In the genomic region with DNA sequence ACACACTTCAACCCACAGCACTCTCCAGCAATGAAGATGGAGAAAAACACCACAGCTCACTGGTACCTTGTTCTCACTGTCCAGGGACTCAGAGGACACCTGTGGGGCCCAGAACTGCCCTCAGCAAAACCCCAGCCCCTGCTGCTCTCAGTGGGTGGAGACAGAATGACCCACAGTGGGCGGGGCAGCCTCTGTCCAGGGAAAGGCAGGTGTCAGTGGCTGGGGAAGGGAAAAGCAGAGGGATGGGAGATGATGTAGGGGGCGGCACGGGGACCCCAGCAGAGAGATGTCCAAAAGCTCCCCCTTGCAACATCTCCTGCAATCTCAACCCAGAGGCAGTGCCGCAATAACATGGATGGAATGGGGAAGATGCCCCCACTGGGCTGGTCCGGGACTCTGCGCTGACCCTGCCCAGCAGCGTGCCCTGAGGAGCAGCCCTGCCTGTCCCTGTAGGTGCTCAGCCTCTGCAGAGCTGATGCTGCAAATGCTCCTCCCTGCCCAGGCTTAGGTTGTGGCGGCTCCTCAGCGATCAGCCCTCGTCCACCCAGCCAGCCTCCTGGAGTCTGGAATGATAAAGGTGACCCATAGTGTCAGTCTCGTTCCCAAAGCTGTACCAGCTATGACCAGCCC, we compare ENCODE assay signal across 15 cellular contexts.
"Had no signal": no experiment of that assay in that cellular context is flagged by ENCODE, and none has a peak within 500 bp of the region (broad histone marks: within the 10 kb centered on the region; RNA-seq: fewer than 3 reads in every experiment).

No MANE protein-coding gene starts in this region.

- ATAC-seq: effector memory CD8-positive, alpha-beta T cell; left lung; naive thymus-derived CD4-positive, alpha-beta T cell; pancreas; stimulated activated naive CD8-positive, alpha-beta T cell treated with anti-CD3 and anti-CD28 coated beads, Interleukin-15, Interleukin-2, amounts not matched to agents 100 U/mL and 50 U/mL, for 24 hours had no signal

- H3K27me3 ChIP-seq: esophagus squamous epithelium, left lung, pancreas, tibial nerve, vagina had no signal

- FAIRE-seq: keratinocyte, pancreas had no signal

- DNase-seq: activated CD4-positive, alpha-beta T cell treated with anti-CD3 and anti-CD28 coated beads, Interleukin-2, amount 50 U/mL, for 4 hours; activated gamma-delta T cell; effector memory CD8-positive, alpha-beta T cell; esophagus squamous epithelium; hypothalamus; mesendoderm; stimulated activated naive CD8-positive, alpha-beta T cell treated with anti-CD3 and anti-CD28 coated beads, Interleukin-15, Interleukin-2, amounts not matched to agents 100 U/mL and 50 U/mL, for 24 hours; substantia nigra had no signal

- H3K27ac ChIP-seq: esophagus squamous epithelium, left lung, pancreas, tibial nerve, vagina, WERI-Rb-1 had no signal

- H3K9me3 ChIP-seq: esophagus squamous epithelium, left lung, pancreas, tibial nerve, vagina had no signal

- H3K36me3 ChIP-seq: esophagus squamous epithelium, left lung, pancreas, vagina, WERI-Rb-1 had no signal

- H3K4me3 ChIP-seq: esophagus squamous epithelium, left lung, pancreas, tibial nerve, vagina had no signal
